Comparison of ENCODE assay signal across 25 cellular contexts in genomic region chr11:43996318-43996717, GRCh38. TPM values are rescaled to one million over a fixed set of nuclear protein-coding genes. Genes with fewer than 3 reads are reported as not detected.
"Had no signal": no experiment of that assay in that cellular context is flagged by ENCODE, and none has a peak within 500 bp of the region (broad histone marks: within the 10 kb centered on the region; RNA-seq: fewer than 3 reads in every experiment).

No MANE protein-coding gene starts in this region.

- H3K4me3 ChIP-seq: esophagus squamous epithelium, gastrocnemius medialis, heart right ventricle, left lung, lower lobe of right lung had no signal

- H3K27ac Mint-ChIP-seq: dendritic cell treated with granulocyte-macrophage colony-stimulating factor and Interleukin-4, amounts not matched to agents 40 ng/mL and 50 ng/mL, for 4 days; effector memory CD8-positive, alpha-beta T cell; endodermal cell had no signal

- H3K4me1 Mint-ChIP-seq: endodermal cell had no signal

- ATAC-seq: effector memory CD8-positive, alpha-beta T cell; esophagus mucosa; gastrocnemius medialis; heart right ventricle; left cardiac atrium; left lung; left ventricle myocardium superior; lower lobe of right lung had no signal

- H3K9me3 Mint-ChIP-seq: dendritic cell treated with granulocyte-macrophage colony-stimulating factor and Interleukin-4, amounts not matched to agents 40 ng/mL and 50 ng/mL, for 4 days; effector memory CD8-positive, alpha-beta T cell; endodermal cell had no signal

- FAIRE-seq: colon, endometrium, islet of Langerhans, keratinocyte had no signal

- H3K4me3 Mint-ChIP-seq: dendritic cell treated with granulocyte-macrophage colony-stimulating factor and Interleukin-4, amounts not matched to agents 40 ng/mL and 50 ng/mL, for 4 days; effector memory CD8-positive, alpha-beta T cell; endodermal cell had no signal

- H3K27ac ChIP-seq: epithelial cell of prostate, esophagus squamous epithelium, gastrocnemius medialis, heart right ventricle, left lung, lower lobe of right lung had no signal

- DNase-seq: cortex of kidney; effector CD8-positive, alpha-beta T cell; effector memory CD8-positive, alpha-beta T cell; endodermal cell; erythroblast; esophagus squamous epithelium; foreskin fibroblast; foreskin melanocyte; gastrocnemius medialis; glutamatergic neuron; heart right ventricle; hippocampal formation; left cardiac atrium; left lung; left ventricle myocardium superior; lower lobe of right lung; mesendoderm; midbrain had no signal

RNA-seq across cellular contexts. Expression of gene ACCSL, which starts 51.5 kb away (rescaled TPM):
- polyA plus RNA-seq: heart right ventricle, keratinocyte had no signal
